ENCODE assay signal across 9 cellular contexts in genomic region chr15:89400121-89400996, GRCh38.
DNase-seq lines count a peak whose midpoint lies in the region; ATAC-seq and TF ChIP-seq lines count a peak whose summit lies in the region.
"Had no signal": no experiment of that assay in that cellular context is flagged by ENCODE, and none has a peak within 500 bp of the region (broad histone marks: within the 10 kb centered on the region; RNA-seq: fewer than 3 reads in every experiment).

No MANE protein-coding gene starts in this region.

- CTCF ChIA-PET in activated CD8-positive, alpha-beta T cell treated with anti-CD3 and anti-CD28 coated beads, Interleukin-2, amount 10 ng/mL, durations not matched to agents 7 days and 5 days (lab: Charles Lee): interaction anchor here (1.4 to 10.3 kb wide), 5 partner anchors 8 to 41 kb away, joined by 3 to 126 read pairs (median 9); no protein-coding TSS in a partner anchor

- no peak overlapping the region for H3K27ac Mint-ChIP-seq in activated CD8-positive, alpha-beta T cell treated with anti-CD3 and anti-CD28 coated beads, Interleukin-2, amount 10 ng/mL, durations not matched to agents 7 days and 5 days
- no peak overlapping the region for H3K27ac Mint-ChIP-seq in neural progenitor cell

- POLR2A ChIA-PET in activated CD8-positive, alpha-beta T cell treated with anti-CD3 and anti-CD28 coated beads, Interleukin-2, amount 10 ng/mL, durations not matched to agents 7 days and 5 days (lab: Charles Lee): interaction anchor here (0.7 to 1.1 kb wide), 2 partner anchors 12 to 193 kb away, joined by 3 to 4 read pairs; no protein-coding TSS in a partner anchor

- no peaks in the 10 kb centered on the region for H3K9me3 Mint-ChIP-seq in activated CD8-positive, alpha-beta T cell treated with anti-CD3 and anti-CD28 coated beads, Interleukin-2, amount 10 ng/mL, durations not matched to agents 7 days and 5 days (ENCODE audit: insufficient read depth)
- peaks cover 4% of the 10 kb centered on the region for H3K9me3 Mint-ChIP-seq in neural progenitor cell

- intact Hi-C loops in sciatic nerve (cut with DNase I): no loop called here

- no peak overlapping the region for H3K9ac ChIP-seq in neural progenitor cell
- H3K9ac ChIP-seq: BLaER1 treated with 17β-estradiol and CSF1 and Interleukin-3, amounts not matched to agents 10 nM and 100 nM had no signal

- peaks cover 88% of the 10 kb centered on the region for H4K20me1 ChIP-seq in neural progenitor cell (ENCODE audit: low read depth)

- H3K36me3 ChIP-seq in neural progenitor cell: no peaks in the 10 kb centered on the region
- H3K36me3 ChIP-seq: BLaER1 treated with 17β-estradiol and CSF1 and Interleukin-3, amounts not matched to agents 10 nM and 100 nM had no signal

- peaks cover 19% of the 10 kb centered on the region for H3K4me1 Mint-ChIP-seq in activated CD8-positive, alpha-beta T cell treated with anti-CD3 and anti-CD28 coated beads, Interleukin-2, amount 10 ng/mL, durations not matched to agents 7 days and 5 days (ENCODE audit: low read depth)
- peaks cover 23% of the 10 kb centered on the region for H3K4me1 Mint-ChIP-seq in neural progenitor cell

- ATAC-seq in HG03175 (IDR thresholded peaks at IDR 0.05; ENCODE audit: unreplicated experiment) (peak; percentile 18), sciatic nerve (no peak), GM18858 (IDR thresholded peaks at IDR 0.05; ENCODE audit: unreplicated experiment) (no peak)
- no peak for ATAC-seq in activated CD8-positive, alpha-beta T cell treated with anti-CD3 and anti-CD28 coated beads, Interleukin-2, amount 10 ng/mL, durations not matched to agents 7 days and 5 days

- DNase-seq in NCI-H82 (lab: John Stamatoyannopoulos, UW) (peak; percentile 56), NCI-H82 treated with DMSO at 0.1 percent for 48 hours (lab: John Stamatoyannopoulos, UW; ENCODE audit: unreplicated experiment) (no peak), neural progenitor cell (ENCODE audit: low spot score) (peak; percentile 52), sciatic nerve (ENCODE audit: low spot score) (no peak), NOMO-1 (lab: John Stamatoyannopoulos, UW; ENCODE audit: unreplicated experiment in 2 of 2) (no peak)
- no peak for DNase-seq in activated CD8-positive, alpha-beta T cell treated with anti-CD3 and anti-CD28 coated beads, Interleukin-2, amount 10 ng/mL, durations not matched to agents 7 days and 5 days

- peaks cover 10% of the 10 kb centered on the region for H3K4me1 ChIP-seq in neural progenitor cell

- H3K4me3 ChIP-seq in neural progenitor cell: no peak overlapping the region
- H3K4me3 ChIP-seq: BLaER1 treated with 17β-estradiol and CSF1 and Interleukin-3, amounts not matched to agents 10 nM and 100 nM had no signal

- peaks cover 12% of the 10 kb centered on the region for H3F3A ChIP-seq in neural progenitor cell (ENCODE audit: low read depth)

- H2AFZ ChIP-seq in neural progenitor cell (replicated peaks): no peak overlapping the region

- H3K27me3 Mint-ChIP-seq in activated CD8-positive, alpha-beta T cell treated with anti-CD3 and anti-CD28 coated beads, Interleukin-2, amount 10 ng/mL, durations not matched to agents 7 days and 5 days (ENCODE audit: low read depth): peaks cover 70% of the 10 kb centered on the region
- peaks cover 94% of the 10 kb centered on the region for H3K27me3 Mint-ChIP-seq in neural progenitor cell (ENCODE audit: insufficient read depth, low read depth)

- H3K36me3 Mint-ChIP-seq in activated CD8-positive, alpha-beta T cell treated with anti-CD3 and anti-CD28 coated beads, Interleukin-2, amount 10 ng/mL, durations not matched to agents 7 days and 5 days (ENCODE audit: low read depth): no peaks in the 10 kb centered on the region
- no peaks in the 10 kb centered on the region for H3K36me3 Mint-ChIP-seq in neural progenitor cell

- H3K27ac ChIP-seq in neural progenitor cell: no peak overlapping the region
- H3K27ac ChIP-seq: BLaER1 treated with 17β-estradiol and CSF1 and Interleukin-3, amounts not matched to agents 10 nM and 100 nM had no signal

- no peaks in the 10 kb centered on the region for H3K9me3 ChIP-seq in neural progenitor cell (ENCODE audit: low read depth)

- H3K4me2 ChIP-seq in neural progenitor cell: peak overlapping the region; percentile 68

- H3K79me2 ChIP-seq in neural progenitor cell (ENCODE audit: low read depth): no peaks in the 10 kb centered on the region

- TF ChIP-seq CTCF in neural progenitor cell (IDR thresholded peaks at IDR 0.05): no peak

- H3K27me3 ChIP-seq in neural progenitor cell: peaks cover 100% of the 10 kb centered on the region

- peak overlapping the region; percentile 22 for H3K4me3 Mint-ChIP-seq in activated CD8-positive, alpha-beta T cell treated with anti-CD3 and anti-CD28 coated beads, Interleukin-2, amount 10 ng/mL, durations not matched to agents 7 days and 5 days
- peak overlapping the region; percentile 33 for H3K4me3 Mint-ChIP-seq in neural progenitor cell

Comparison
In these comparisons a context has a peak if more than half of its experiments do, and no peak if none do; other contexts are left out.
1. DNase-seq: peak in NCI-H82 (single experiment) and neural progenitor cell (single experiment); none in NCI-H82 treated with DMSO at 0.1 percent for 48 hours (single experiment), activated CD8-positive, alpha-beta T cell treated with anti-CD3 and anti-CD28 coated beads, Interleukin-2, amount 10 ng/mL, durations not matched to agents 7 days and 5 days (single experiment), sciatic nerve (single experiment) and NOMO-1 (0 of 2).